18 cellular contexts compared by ENCODE assay signal in genomic region chr13:73429691-73430090, GRCh38.
DNase-seq lines count a peak whose midpoint lies in the region; ATAC-seq, FAIRE-seq and TF ChIP-seq lines count a peak whose summit lies in the region.
"Had no signal": no experiment of that assay in that cellular context is flagged by ENCODE, and none has a peak within 500 bp of the region (broad histone marks: within the 10 kb centered on the region; RNA-seq: fewer than 3 reads in every experiment).

No MANE protein-coding gene starts in this region.

- H3K36me3 ChIP-seq in small intestine (ENCODE audit: control insufficient read depth in 2 of 2, insufficient read depth in 2 of 2, low read length in 2 of 2) (no peaks in the 10 kb centered on the region), vagina (no peaks in the 10 kb centered on the region), HepG2 (replicated peaks in 1 of 2; ENCODE audit: control insufficient read depth in 1 of 2, insufficient read depth in 2 of 2, low read length in 2 of 2) (no peaks in the 10 kb centered on the region)
- H3K36me3 ChIP-seq: cardiac muscle cell had no signal

- TF ChIP-seq CTCF in foreskin keratinocyte (conservative IDR thresholded peaks at IDR 0.05): no peak
- TF ChIP-seq CTCF in vagina (IDR thresholded peaks at IDR 0.05): no peak
- TF ChIP-seq CTCF in HepG2 (CRISPR knock-in tag; IDR thresholded peaks at IDR 0.05): no peak

- no peaks in the 10 kb centered on the region for H3K79me2 ChIP-seq in HepG2 (ENCODE audit: insufficient read depth, low read length)

- WGBS in small intestine, 3 donors: 45 to 82% (median 58%) methylated on average over 1 of the region's 1 CpG
- WGBS in HepG2 (ENCODE audit: low lambda C conversion rate): 56% methylated on average over 1 of the region's 1 CpG

- H4K20me1 ChIP-seq in HepG2 (ENCODE audit: insufficient read depth, low read length): no peaks in the 10 kb centered on the region

- intact Hi-C loops in vagina (cut with DNase I) (no loop called here), HepG2 (cut with micrococcal nuclease; ENCODE audit: unreplicated experiment) (no loop called here)

- POLR2A ChIA-PET in HepG2 (lab: Yijun Ruan, JAX): no interaction called here

- ATAC-seq in foreskin keratinocyte: peak; percentile 75
- no peak for ATAC-seq in HG03097 (IDR thresholded peaks at IDR 0.05; ENCODE audit: low FRiP score, unreplicated experiment)
- ATAC-seq in HepG2: no peak
- ATAC-seq in GM21381 (IDR thresholded peaks at IDR 0.05; ENCODE audit: unreplicated experiment): no peak
- ATAC-seq: activated CD8-positive, alpha-beta T cell treated with anti-CD3 and anti-CD28 coated beads, Interleukin-2, amount 10 ng/mL, durations not matched to agents 7 days and 5 days had no signal

- TF ChIP-seq EP300 in HepG2 (IDR thresholded peaks at IDR 0.05; ENCODE audit: low read depth in 2 of 2, low read length in 2 of 2) (no peak), HepG2 (CRISPR knock-in tag; IDR thresholded peaks at IDR 0.05; ENCODE audit: borderline replicate concordance) (no peak)

- CTCF ChIA-PET in HepG2 (lab: Yijun Ruan, JAX; ENCODE audit: low intra/inter-chr PET ratio, low total read pairs): no interaction called here

- DNase-seq in HCEC 1CT (peak; percentile 35), amniotic epithelial cell (ENCODE audit: low read depth) (peak; percentile 48), foreskin keratinocyte (peak; percentile 85 to 91), small intestine (peak; percentile 75), vagina (ENCODE audit: extremely low spot score in 2 of 2) (no peak), HepG2 (ENCODE audit: low spot score) (no peak)
- DNase-seq: activated CD8-positive, alpha-beta T cell treated with anti-CD3 and anti-CD28 coated beads, Interleukin-2, amount 10 ng/mL, durations not matched to agents 7 days and 5 days; activated effector memory CD4-positive, alpha-beta T cell treated with Interleukin-2 at 50 U/mL for 16 hours; midbrain; NCI-H146; NCI-H524 treated with DMSO at 0.1 percent for 48 hours; posterior cingulate gyrus; stimulated activated CD4-positive, alpha-beta T cell treated with anti-CD3 and anti-CD28 coated beads, Interleukin-4, amount 100 ng/mL, for 4 hours; stimulated activated naive CD4-positive, alpha-beta T cell had no signal

- BruUV-seq in HepG2 (replicated peaks; lab: Mats Ljungman, UMichigan): no TSS peak

- H2AFZ ChIP-seq in HepG2 (ENCODE audit: low read length): no peak overlapping the region

- in situ Hi-C loops in HepG2 (cut with HindIII; ENCODE audit: extremely low pct_ligation_motif_present, low pct_unique_long_range_greater_than_20kb): no loop called here

- no peaks in the 10 kb centered on the region for H3K9me3 ChIP-seq in small intestine (ENCODE audit: control insufficient read depth, low read depth)
- H3K9me3 ChIP-seq in vagina: no peaks in the 10 kb centered on the region
- H3K9me3 ChIP-seq in HepG2 (ENCODE audit: low read length): no peaks in the 10 kb centered on the region

- H3K27me3 ChIP-seq in foreskin keratinocyte (no peaks in the 10 kb centered on the region), small intestine (ENCODE audit: control insufficient read depth in 2 of 2, insufficient read depth in 2 of 2, low read length in 2 of 2) (no peaks in the 10 kb centered on the region), vagina (no peaks in the 10 kb centered on the region), HepG2 (ENCODE audit: control insufficient read depth in 1 of 2, insufficient read depth in 2 of 2, low read length in 2 of 2) (no peaks in the 10 kb centered on the region)
- H3K27me3 ChIP-seq: cardiac muscle cell had no signal

- H3K4me3 ChIP-seq in small intestine (ENCODE audit: low read depth in 1 of 2, low read length in 2 of 2) (no peak overlapping the region), vagina (no peak overlapping the region), HepG2 (replicated peaks in 1 of 3; ENCODE audit: insufficient read depth in 1 of 3, low read depth in 2 of 3, low read length in 3 of 3) (no peak overlapping the region)
- H3K4me3 ChIP-seq: cardiac muscle cell had no signal

- no peak for TF ChIP-seq POLR2A in vagina (IDR thresholded peaks at IDR 0.05)
- TF ChIP-seq POLR2A in HepG2 (IDR thresholded peaks at IDR 0.05; ENCODE audit: insufficient read depth in 1 of 2, low read depth in 2 of 2, low read length in 2 of 2): no peak

- FAIRE-seq in small intestine (lab: Jason Lieb, UNC): peak; percentile 41
- no peak for FAIRE-seq in HepG2 (lab: Jason Lieb, UNC)
- FAIRE-seq: G401.6 had no signal

- no peak for TF ChIP-seq RAD21 in HepG2 (CRISPR knock-in tag; IDR thresholded peaks at IDR 0.05)

- H3K9ac ChIP-seq in HepG2 (ENCODE audit: insufficient read depth, low read depth, low read length): no peak overlapping the region

- H3K4me2 ChIP-seq in HepG2 (ENCODE audit: low read depth, low read length): no peak overlapping the region

- H3K4me1 ChIP-seq in foreskin keratinocyte: peaks cover 36% of the 10 kb centered on the region
- peaks cover 0 to 5% of the 10 kb centered on the region in 2 donors for H3K4me1 ChIP-seq in small intestine (ENCODE audit: control insufficient read depth in 2 of 2, insufficient read depth in 1 of 2, low read depth in 1 of 2, low read length in 1 of 2)
- H3K4me1 ChIP-seq in vagina: peaks cover 4% of the 10 kb centered on the region
- no peaks in the 10 kb centered on the region for H3K4me1 ChIP-seq in HepG2 (ENCODE audit: insufficient read depth, low read length)

- peak overlapping the region; percentile 99 for H3K27ac ChIP-seq in foreskin keratinocyte
- peak overlapping the region; percentile 44 to 64 for H3K27ac ChIP-seq in small intestine (ENCODE audit: low read depth in 1 of 2, low read length in 1 of 2)
- H3K27ac ChIP-seq in vagina: no peak overlapping the region
- no peak overlapping the region for H3K27ac ChIP-seq in HepG2 (ENCODE audit: extremely low read length, insufficient read depth, low read length)
- H3K27ac ChIP-seq: cardiac muscle cell had no signal

TF ChIP-seq in HepG2, 621 proteins besides CTCF, POLR2A, EP300 and RAD21 (continues in another document):
- TF ChIP-seq CREM (IDR thresholded peaks at IDR 0.05): no peak
- no peak for TF ChIP-seq CREM (CRISPR knock-in tag; IDR thresholded peaks at IDR 0.05)
- no peak for TF ChIP-seq NFE2L2 (IDR thresholded peaks at IDR 0.05; ENCODE audit: low read length)
- no peak for TF ChIP-seq DNMT1 (CRISPR knock-in tag; IDR thresholded peaks at IDR 0.05)
- no peak for TF ChIP-seq ZNF569 (CRISPR knock-in tag; IDR thresholded peaks at IDR 0.05; ENCODE audit: borderline replicate concordance)
- no peak for TF ChIP-seq ZNF704 (CRISPR knock-in tag; IDR thresholded peaks at IDR 0.05; ENCODE audit: borderline replicate concordance)
- TF ChIP-seq ESRRA (CRISPR knock-in tag; IDR thresholded peaks at IDR 0.05; ENCODE audit: low read depth): no peak
- no peak for TF ChIP-seq KLF6 (CRISPR knock-in tag; IDR thresholded peaks at IDR 0.05)
- TF ChIP-seq ZNF839 (CRISPR knock-in tag; IDR thresholded peaks at IDR 0.05; ENCODE audit: borderline replicate concordance): no peak
- TF ChIP-seq ZNF713 (CRISPR knock-in tag; IDR thresholded peaks at IDR 0.05): no peak
- no peak for TF ChIP-seq ZNF609 (CRISPR knock-in tag; IDR thresholded peaks at IDR 0.05; ENCODE audit: borderline replicate concordance)
- no peak for TF ChIP-seq NFE2L1 (CRISPR knock-in tag; IDR thresholded peaks at IDR 0.05; ENCODE audit: borderline replicate concordance)
- TF ChIP-seq CC2D1A (CRISPR knock-in tag; IDR thresholded peaks at IDR 0.05): no peak
- TF ChIP-seq SNAPC2 (CRISPR knock-in tag; IDR thresholded peaks at IDR 0.05): no peak

Comparison
In these comparisons a context has a peak if more than half of its experiments do, and no peak if none do; other contexts are left out.
1. DNase-seq: peak in HCEC 1CT (single experiment), amniotic epithelial cell (single experiment), foreskin keratinocyte (2 of 2) and small intestine (single experiment); none in vagina (0 of 2) and HepG2 (single experiment).
2. H3K27ac ChIP-seq: peak in foreskin keratinocyte (single experiment) and small intestine (2 of 2); none in vagina (single experiment) and HepG2 (single experiment).